Comparison of ENCODE assay signal across 24 cellular contexts in genomic region chr20:61223121-61223520, GRCh38. TPM values are rescaled to one million over a fixed set of nuclear protein-coding genes. Genes with fewer than 3 reads are reported as not detected.
"Had no signal": no experiment of that assay in that cellular context is flagged by ENCODE, and none has a peak within 500 bp of the region (broad histone marks: within the 10 kb centered on the region; RNA-seq: fewer than 3 reads in every experiment).

No MANE protein-coding gene starts in this region.

- H3K27me3 ChIP-seq: colonic mucosa had no signal

- H3K9me3 ChIP-seq: colonic mucosa, esophagus muscularis mucosa, esophagus squamous epithelium, gastrocnemius medialis, gastroesophageal sphincter, heart left ventricle, heart right ventricle had no signal

- H3K4me1 ChIP-seq: colonic mucosa, esophagus muscularis mucosa, esophagus squamous epithelium, foreskin keratinocyte, gastrocnemius medialis, gastroesophageal sphincter, heart left ventricle had no signal

- H3K4me3 ChIP-seq: colonic mucosa, coronary artery, dorsolateral prefrontal cortex, esophagus muscularis mucosa, esophagus squamous epithelium, gastrocnemius medialis, gastroesophageal sphincter, heart left ventricle, heart right ventricle had no signal

- H3K27ac ChIP-seq: colonic mucosa, coronary artery, dorsolateral prefrontal cortex, epithelial cell of prostate, esophagus muscularis mucosa, esophagus squamous epithelium, foreskin keratinocyte, gastrocnemius medialis, gastroesophageal sphincter, heart left ventricle, heart right ventricle had no signal

- H3K36me3 ChIP-seq: colonic mucosa, esophagus muscularis mucosa, esophagus squamous epithelium, gastrocnemius medialis, gastroesophageal sphincter, heart left ventricle, heart right ventricle had no signal

- ATAC-seq: effector memory CD8-positive, alpha-beta T cell; esophagus mucosa; foreskin keratinocyte; gastrocnemius medialis; gastroesophageal sphincter; heart left ventricle; heart right ventricle had no signal

- DNase-seq: colonic mucosa; cortex of kidney; dermis blood vessel endothelial cell; dorsolateral prefrontal cortex; effector CD4-positive, alpha-beta T cell; effector CD8-positive, alpha-beta T cell; effector memory CD4-positive, alpha-beta T cell; effector memory CD8-positive, alpha-beta T cell; endodermal cell; erythroblast; esophagus squamous epithelium; foreskin fibroblast; foreskin keratinocyte; foreskin melanocyte; gastrocnemius medialis; glutamatergic neuron; head of caudate nucleus; heart left ventricle; heart right ventricle had no signal

RNA-seq across cellular contexts. Expression of gene CDH4, which starts 28.9 kb away (rescaled TPM):
- total RNA-seq: esophagus mucosa had no signal
